Comparison of ENCODE assay signal across 8 cellular contexts in the genomic region with DNA sequence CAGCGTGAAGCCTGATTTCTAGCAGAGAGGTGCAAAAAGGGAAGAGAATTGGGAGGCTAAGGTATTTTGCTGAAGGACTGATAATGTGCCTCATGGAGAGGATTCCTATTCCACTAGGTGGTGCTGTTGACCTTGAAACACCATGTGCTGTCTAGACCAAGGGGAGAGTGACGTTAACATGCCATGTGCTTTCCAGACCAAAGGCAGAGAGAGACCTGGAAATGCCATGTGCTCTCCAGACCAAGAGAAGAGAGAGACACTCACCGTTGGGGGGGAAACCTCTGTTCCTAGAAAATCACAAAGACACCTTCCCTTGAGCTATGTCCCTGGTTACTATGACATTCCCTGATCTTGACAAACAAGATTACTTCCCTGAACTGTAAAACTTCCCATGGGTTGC.
A peak's percentile ranks its signal among the peaks of the same experiment; 100 is the strongest.
DNase-seq lines count a peak whose midpoint lies in the region; ATAC-seq, FAIRE-seq and TF ChIP-seq lines count a peak whose summit lies in the region.

No MANE protein-coding gene starts in this region.

- H3K4me3 Mint-ChIP-seq in astrocyte (ENCODE audit: unreplicated experiment): no peak overlapping the region

- peaks cover 13% of the 10 kb centered on the region for H3K9me3 Mint-ChIP-seq in astrocyte (ENCODE audit: unreplicated experiment)

- H3K4me1 ChIP-seq in astrocyte (ENCODE audit: insufficient read depth, low read length): no peaks in the 10 kb centered on the region

- H3K4me1 Mint-ChIP-seq in astrocyte (ENCODE audit: low read depth, unreplicated experiment): peaks cover 3% of the 10 kb centered on the region

- H3K27ac Mint-ChIP-seq in astrocyte (ENCODE audit: unreplicated experiment): peak overlapping the region; percentile 59

- no peaks in the 10 kb centered on the region for H3K27me3 Mint-ChIP-seq in astrocyte (ENCODE audit: low read depth, unreplicated experiment)

- peaks cover 5% of the 10 kb centered on the region for H3K36me3 Mint-ChIP-seq in astrocyte (ENCODE audit: low read depth, unreplicated experiment)

- H3K4me2 ChIP-seq in astrocyte (ENCODE audit: low read length): no peak overlapping the region

- FAIRE-seq in astrocyte (lab: Jason Lieb, UNC): peak; percentile 84

- peaks cover 4% of the 10 kb centered on the region for H3K9me3 ChIP-seq in astrocyte (ENCODE audit: insufficient read depth, low read depth, low read length)

- no peaks in the 10 kb centered on the region for H4K20me1 ChIP-seq in astrocyte (ENCODE audit: insufficient read depth, low read length)

- peak; percentile 64 for ATAC-seq in left lobe of liver
- no peak for ATAC-seq in GM19452 (IDR thresholded peaks at IDR 0.05; ENCODE audit: unreplicated experiment)

- no peaks in the 10 kb centered on the region for H3K36me3 ChIP-seq in astrocyte (ENCODE audit: insufficient read depth, low read length)

- no peaks in the 10 kb centered on the region for H3K79me2 ChIP-seq in astrocyte (ENCODE audit: insufficient read depth, low read length)

- no peak overlapping the region for H3K27ac ChIP-seq in astrocyte (ENCODE audit: low read depth, low read length)

- H3K27me3 ChIP-seq in astrocyte (ENCODE audit: insufficient read depth, low read length): no peaks in the 10 kb centered on the region

- peak overlapping the region; percentile 12 for H2AFZ ChIP-seq in astrocyte (ENCODE audit: low read depth, low read length)

- peak; percentile 70 for TF ChIP-seq CTCF in astrocyte (IDR thresholded peaks at IDR 0.05; ENCODE audit: insufficient read depth, low read depth, low read length)

- DNase-seq in EH (ENCODE audit: low read depth) (peak; percentile 84), HCEC 1CT (peak; percentile 51), NCI-H2081 (lab: John Stamatoyannopoulos, UW) (peak; percentile 84 to 90), astrocyte (ENCODE audit: low read depth) (peak; percentile 40), left lobe of liver (ENCODE audit: low spot score) (no peak)
- no peak for DNase-seq in stimulated activated CD4-positive, alpha-beta T cell treated with anti-CD3 and anti-CD28 coated beads, Interleukin-4, amount 100 ng/mL, for 4 hours
- DNase-seq in activated CD4-positive, alpha-beta T cell treated with anti-CD3 and anti-CD28 coated beads, Interleukin-2, amount 50 U/mL, for 1 hour: no peak

- no peak overlapping the region for H3K4me3 ChIP-seq in astrocyte (ENCODE audit: insufficient read depth, low read depth, low read length)

- no peak overlapping the region for H3K9ac ChIP-seq in astrocyte (ENCODE audit: low read length)

Comparison
In these comparisons a context has a peak if more than half of its experiments do, and no peak if none do; other contexts are left out.
1. DNase-seq: peak in EH (single experiment), HCEC 1CT (single experiment), NCI-H2081 (2 of 2) and astrocyte (single experiment); none in left lobe of liver (single experiment), stimulated activated CD4-positive, alpha-beta T cell treated with anti-CD3 and anti-CD28 coated beads, Interleukin-4, amount 100 ng/mL, for 4 hours (0 of 2) and activated CD4-positive, alpha-beta T cell treated with anti-CD3 and anti-CD28 coated beads, Interleukin-2, amount 50 U/mL, for 1 hour (single experiment).